Comparison of ENCODE assay signal across 1 cellular context in genomic region chr4:121799208-121799823, GRCh38.
TF ChIP-seq lines count a peak whose summit lies in the region.

No MANE protein-coding gene starts in this region.

TF ChIP-seq in K562, 482 proteins besides CTCF, POLR2A, EP300 and RAD21:
- TF ChIP-seq E2F3 (CRISPR knock-in tag; IDR thresholded peaks at IDR 0.05) (no peak), HCFC1 (IDR thresholded peaks at IDR 0.05; ENCODE audit: low read depth, low read length) (no peak), NFIX (CRISPR knock-in tag; IDR thresholded peaks at IDR 0.05; ENCODE audit: low read depth) (no peak), MEIS2 (IDR thresholded peaks at IDR 0.05; ENCODE audit: partially characterized antibody) (peak; percentile 32), ZBED1 (IDR thresholded peaks at IDR 0.05) (no peak), MEF2D (tag; conservative IDR thresholded peaks at IDR 0.05; ENCODE audit: low read depth) (no peak), PBX2 (CRISPR knock-in tag; IDR thresholded peaks at IDR 0.05; ENCODE audit: low read depth) (no peak), PBX2 (tag; conservative IDR thresholded peaks at IDR 0.05; ENCODE audit: low read depth) (peak; percentile 52), ZZZ3 (IDR thresholded peaks at IDR 0.05) (no peak), PKNOX1 (IDR thresholded peaks at IDR 0.05) (0 out of 2 replicates have a peak, but pooled peaks have one; percentile 10)
